In genomic region chr10:101354584-101355070, GRCh38 we compare ENCODE assay signal across 8 cellular contexts. TPM values are rescaled to one million over a fixed set of nuclear protein-coding genes. Genes with fewer than 3 reads are reported as not detected.
DNase-seq lines count a peak whose midpoint lies in the region; ATAC-seq and TF ChIP-seq lines count a peak whose summit lies in the region.

No MANE protein-coding gene starts in this region.

- H3K4me2 ChIP-seq in skeletal muscle satellite cell (ENCODE audit: low read length) = peak overlapping the region; percentile 94

- peaks cover 11% of the 10 kb centered on the region for H3K27me3 Mint-ChIP-seq in activated T-helper 17 cell treated with anti-CD3 and anti-CD28 coated beads, Interleukin-2, amount 50 U/mL, for 72 hours

- peak overlapping the region; percentile 86 for H3K9ac ChIP-seq in skeletal muscle satellite cell (ENCODE audit: low read depth, low read length)

- H3K4me3 ChIP-seq in AG04450 (ENCODE audit: low read depth, low read length) (peak overlapping the region; percentile 92), H7 (ENCODE audit: insufficient read depth, low read depth, low read length) (peak overlapping the region; percentile 77), left ventricle myocardium inferior (peak overlapping the region; percentile 86), skeletal muscle satellite cell (ENCODE audit: low read length) (peak overlapping the region; percentile 86)

- DNase-seq in AG04450 (ENCODE audit: low read depth, low spot score) = no peak
- no peak for DNase-seq in H7
- no peak for DNase-seq in left ventricle myocardium inferior
- no peak for DNase-seq in NCI-H1417 (lab: John Stamatoyannopoulos, UW)
- DNase-seq in hippocampal formation (lab: John Stamatoyannopoulos, UW) = no peak
- no peak for DNase-seq in LoVo (ENCODE audit: low spot score)

- H3K4me1 ChIP-seq in left ventricle myocardium inferior = peaks cover 59% of the 10 kb centered on the region
- H3K4me1 ChIP-seq in skeletal muscle satellite cell (ENCODE audit: control insufficient read depth, insufficient read depth, low read length) = peaks cover 15% of the 10 kb centered on the region

- no peaks in the 10 kb centered on the region for H3K9me3 ChIP-seq in AG04450 (ENCODE audit: control insufficient read depth, insufficient read depth, low read length)
- no peaks in the 10 kb centered on the region for H3K9me3 ChIP-seq in left ventricle myocardium inferior (replicated peaks)
- no peaks in the 10 kb centered on the region for H3K9me3 ChIP-seq in skeletal muscle satellite cell (replicated peaks; ENCODE audit: low read length)

- H3K27me3 ChIP-seq in AG04450 (ENCODE audit: control insufficient read depth, insufficient read depth, low read length) = no peaks in the 10 kb centered on the region
- no peaks in the 10 kb centered on the region for H3K27me3 ChIP-seq in H7 (ENCODE audit: control insufficient read depth, insufficient read depth, low read length)
- peaks cover 11% of the 10 kb centered on the region for H3K27me3 ChIP-seq in left ventricle myocardium inferior (ENCODE audit: low read depth)
- peaks cover 13% of the 10 kb centered on the region for H3K27me3 ChIP-seq in skeletal muscle satellite cell (ENCODE audit: control insufficient read depth, insufficient read depth, low read length)

- no peak for ATAC-seq in activated T-helper 17 cell treated with anti-CD3 and anti-CD28 coated beads, Interleukin-2, amount 50 U/mL, for 72 hours (replicated peaks)

- H3K36me3 Mint-ChIP-seq in activated T-helper 17 cell treated with anti-CD3 and anti-CD28 coated beads, Interleukin-2, amount 50 U/mL, for 72 hours (ENCODE audit: low read depth) = peaks cover 14% of the 10 kb centered on the region

- peak overlapping the region; percentile 79 for H3K27ac Mint-ChIP-seq in activated T-helper 17 cell treated with anti-CD3 and anti-CD28 coated beads, Interleukin-2, amount 50 U/mL, for 72 hours

- peaks cover 16% of the 10 kb centered on the region for H3K4me1 Mint-ChIP-seq in activated T-helper 17 cell treated with anti-CD3 and anti-CD28 coated beads, Interleukin-2, amount 50 U/mL, for 72 hours

- intact Hi-C loops in left ventricle myocardium inferior (cut with micrococcal nuclease) = no loop called here

- CTCF ChIA-PET in AG04450 (lab: Charles Lee) = interaction anchor here (0.8 to 2.5 kb wide), 4 partner anchors 53 to 140 kb away, joined by 3 to 16 read pairs (median 4); no protein-coding TSS in a partner anchor

- H3K9me3 Mint-ChIP-seq in activated T-helper 17 cell treated with anti-CD3 and anti-CD28 coated beads, Interleukin-2, amount 50 U/mL, for 72 hours = no peaks in the 10 kb centered on the region

- H3K27ac ChIP-seq in AG04450 (ENCODE audit: low read depth, low read length) = peak overlapping the region; percentile 77
- peak overlapping the region; percentile 91 for H3K27ac ChIP-seq in left ventricle myocardium inferior (replicated peaks)

- peak overlapping the region; percentile 86 for H3K4me3 Mint-ChIP-seq in activated T-helper 17 cell treated with anti-CD3 and anti-CD28 coated beads, Interleukin-2, amount 50 U/mL, for 72 hours

- TF ChIP-seq CTCF in AG04450 (IDR thresholded peaks at IDR 0.05; ENCODE audit: low read depth, low read length) (no peak), left ventricle myocardium inferior (IDR thresholded peaks at IDR 0.05; ENCODE audit: borderline replicate concordance) (no peak)

- no peaks in the 10 kb centered on the region for H3K36me3 ChIP-seq in H7 (replicated peaks; ENCODE audit: control insufficient read depth, insufficient read depth, low read length)
- no peaks in the 10 kb centered on the region for H3K36me3 ChIP-seq in left ventricle myocardium inferior
- no peaks in the 10 kb centered on the region for H3K36me3 ChIP-seq in skeletal muscle satellite cell (ENCODE audit: insufficient read depth, low read length)

- POLR2A ChIA-PET in AG04450 (lab: Yijun Ruan, JAX) = interaction anchor here (0.7 kb wide), 1 partner anchor 90 kb away, joined by 3 read pairs; no protein-coding TSS in a partner anchor

RNA-seq across cellular contexts. Expression of gene BTRC, which starts 0.7 kb away (rescaled TPM):
- polyA plus RNA-seq in AG04450 (2011; rRNA removed) = 16.6 and 23.2 TPM in 2 replicates
- polyA minus RNA-seq in AG04450 (2011; rRNA and poly(A)+ RNA removed) = 20.3 and 30.8 TPM in 2 replicates
- 13.0 and 13.2 TPM in 2 replicates for total RNA-seq in H7 (2014; rRNA removed; shearing (Covaris generic))
- total RNA-seq in activated T-helper 17 cell treated with anti-CD3 and anti-CD28 coated beads, Interleukin-2, amount 50 U/mL, for 72 hours = 10 to 100 TPM; 14.8 to 15.1 TPM
- total RNA-seq in left ventricle myocardium inferior = 34.8 TPM
- 6.1 and 7.9 TPM in 2 replicates for total RNA-seq in skeletal muscle satellite cell (2012; rRNA removed)
